Comparison of ENCODE assay signal across 12 cellular contexts in the genomic region with DNA sequence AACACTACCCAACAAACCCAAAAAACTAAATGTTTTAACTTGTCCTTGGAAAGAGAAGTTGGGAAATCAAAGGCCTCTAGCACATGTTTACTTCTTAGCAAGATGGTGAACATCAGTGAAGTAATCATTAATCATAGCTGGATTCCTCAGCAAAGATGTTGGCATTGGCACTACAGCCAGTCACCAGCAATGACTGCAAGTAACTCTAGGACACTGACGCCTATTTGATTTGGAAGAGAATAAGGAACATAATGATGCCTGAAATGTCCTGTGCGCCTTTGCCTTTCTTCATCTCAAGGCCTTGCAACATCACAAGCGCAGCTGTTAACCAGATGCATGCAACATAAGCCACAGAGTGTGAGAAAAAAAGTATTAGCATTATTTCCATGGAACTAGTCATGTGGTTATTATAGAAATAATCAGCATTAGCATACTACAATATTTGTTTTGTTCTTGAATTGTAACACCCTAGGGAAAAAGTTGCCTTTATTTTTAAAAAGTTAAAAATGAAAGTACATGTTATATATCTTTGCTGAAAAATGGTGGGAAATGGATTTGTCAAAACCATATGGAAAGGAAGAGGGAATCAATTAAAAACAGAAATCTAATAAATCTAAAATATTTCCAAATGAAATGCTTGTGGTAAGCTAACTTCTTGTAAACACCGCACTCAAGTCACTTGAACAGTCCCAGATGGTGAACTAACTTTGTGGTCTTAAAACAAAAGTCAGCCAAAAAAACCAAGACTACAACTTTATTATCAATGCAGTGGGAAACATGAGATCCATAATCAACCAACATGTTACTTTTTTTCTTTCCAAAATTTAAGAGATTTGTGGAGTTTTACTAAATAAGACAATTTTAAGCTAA. TPM values are rescaled to one million over a fixed set of nuclear protein-coding genes. Genes with fewer than 3 reads are reported as not detected.
DNase-seq lines count a peak whose midpoint lies in the region; ATAC-seq, FAIRE-seq and TF ChIP-seq lines count a peak whose summit lies in the region.
"Had no signal": no experiment of that assay in that cellular context is flagged by ENCODE, and none has a peak within 500 bp of the region (broad histone marks: within the 10 kb centered on the region; RNA-seq: fewer than 3 reads in every experiment).

No MANE protein-coding gene starts in this region.

- H3K79me1 ChIP-seq in IMR-90 (ENCODE audit: low read depth in 1 of 2, low read length in 2 of 2): no peaks in the 10 kb centered on the region

- H3K9me3 ChIP-seq in IMR-90 (ENCODE audit: control insufficient read depth, insufficient read depth, low read length) (no peaks in the 10 kb centered on the region), HepG2 (ENCODE audit: low read length) (no peaks in the 10 kb centered on the region), tibial nerve (no peaks in the 10 kb centered on the region)
- H3K9me3 ChIP-seq: SJSA1 had no signal

- H3K4me1 ChIP-seq in IMR-90 (ENCODE audit: control insufficient read depth, insufficient read depth, low read length): peaks cover 7% of the 10 kb centered on the region
- H3K4me1 ChIP-seq in HepG2 (ENCODE audit: insufficient read depth, low read length): peaks cover 11% of the 10 kb centered on the region
- peaks cover 0 to 38% (median 9%) of the 10 kb centered on the region in 4 donors for H3K4me1 ChIP-seq in tibial nerve

- no peak overlapping the region for H3K18ac ChIP-seq in IMR-90 (ENCODE audit: low read depth, low read length)

- H3K23ac ChIP-seq in IMR-90 (ENCODE audit: low read depth, low read length): peak overlapping the region; percentile 79

- peak; percentile 92 for DNase-seq in IMR-90
- peak; percentile 97 for DNase-seq in MCF 10A (ENCODE audit: unreplicated experiment)
- no peak for DNase-seq in HepG2 (ENCODE audit: low spot score)
- peak; percentile 72 to 92 for DNase-seq in tibial nerve (ENCODE audit: low spot score in 2 of 2)
- no peak for DNase-seq in 8988T
- no peak for DNase-seq in occipital lobe (lab: John Stamatoyannopoulos, UW)
- DNase-seq in NCI-H1092 (lab: John Stamatoyannopoulos, UW): no peak
- DNase-seq: midbrain; stimulated activated naive CD4-positive, alpha-beta T cell treated with Interleukin-2 at 50 U/mL for 16 hours had no signal

- H2AFZ ChIP-seq in IMR-90 (replicated peaks; ENCODE audit: low read length, poor library complexity) (peak overlapping the region; percentile 40), HepG2 (ENCODE audit: low read length) (no peak overlapping the region)

- peak overlapping the region; percentile 38; the same call in 1 of the 2 replicates for H4K91ac ChIP-seq in IMR-90 (ENCODE audit: insufficient read depth, low read depth, low read length)

- in situ Hi-C loops in IMR-90 (cut with MboI; ENCODE audit: low sequenced_read_pairs): no loop called here
- in situ Hi-C loops in HepG2 (cut with HindIII; ENCODE audit: extremely low pct_ligation_motif_present, low pct_unique_long_range_greater_than_20kb): no loop called here

- H3K27ac ChIP-seq in IMR-90 (ENCODE audit: insufficient read depth, low read length): peak overlapping the region; percentile 40; the same call in 1 of the 2 replicates
- no peak overlapping the region for H3K27ac ChIP-seq in HepG2 (ENCODE audit: extremely low read length, insufficient read depth, low read length)
- peak overlapping the region; percentile 38 to 85 (median 72) for H3K27ac ChIP-seq in tibial nerve
- H3K27ac ChIP-seq: SJSA1 had no signal

- TF ChIP-seq RAD21 in IMR-90 (IDR thresholded peaks at IDR 0.05; ENCODE audit: low read length) (no peak; the same call in 1 of the 2 replicates), HepG2 (CRISPR knock-in tag; IDR thresholded peaks at IDR 0.05) (no peak)

- H3K9me1 ChIP-seq in IMR-90 (ENCODE audit: insufficient read depth, low read length): peaks cover 9% of the 10 kb centered on the region

- H3K27me3 ChIP-seq in IMR-90 (ENCODE audit: control insufficient read depth, insufficient read depth, low read length) (no peaks in the 10 kb centered on the region), HepG2 (ENCODE audit: control insufficient read depth in 1 of 2, insufficient read depth in 2 of 2, low read length in 2 of 2) (no peaks in the 10 kb centered on the region), tibial nerve (no peaks in the 10 kb centered on the region)
- H3K27me3 ChIP-seq: SJSA1 had no signal

- H3K36me3 Mint-ChIP-seq in MCF 10A (ENCODE audit: insufficient read depth, unreplicated experiment): peaks cover 8% of the 10 kb centered on the region

- peak overlapping the region; percentile 50 for H3K4me3 Mint-ChIP-seq in MCF 10A (ENCODE audit: unreplicated experiment)
- H3K4me3 Mint-ChIP-seq: activated naive CD4-positive, alpha-beta T cell treated with anti-CD3 and anti-CD28 coated beads, Interleukin-2, amount 50 U/mL, for 24 hours had no signal

- H2AK9ac ChIP-seq in IMR-90 (replicated peaks; ENCODE audit: low read depth, low read length, poor library complexity): peak overlapping the region; percentile 73

- TF ChIP-seq POLR2A in IMR-90 (IDR thresholded peaks at IDR 0.05; ENCODE audit: low read depth, low read length): no peak
- no peak for TF ChIP-seq POLR2A in HepG2 (IDR thresholded peaks at IDR 0.05; ENCODE audit: insufficient read depth in 1 of 2, low read depth in 2 of 2, low read length in 2 of 2)
- TF ChIP-seq POLR2A in tibial nerve (IDR thresholded peaks at IDR 0.05): no peak

- H3K14ac ChIP-seq in IMR-90 (replicated peaks; ENCODE audit: low read depth, low read length): peak overlapping the region; percentile 46

- peak overlapping the region; percentile 55; the same call in 1 of the 2 replicates for H2BK120ac ChIP-seq in IMR-90 (ENCODE audit: low read depth, low read length)

- POLR2A ChIA-PET in IMR-90 (lab: Charles Lee; ENCODE audit: unreplicated experiment) (interaction anchor here (0.5 kb wide), 1 partner anchor 11 kb away, joined by 3 read pairs; no protein-coding TSS in a partner anchor), MCF 10A (lab: Yijun Ruan, JAX) (interaction anchor here (0.6 to 6.9 kb wide), 44 partner anchors 10 to 730 kb away, joined by 3 to 274 read pairs (median 5); a partner anchor contains a TSS), HepG2 (lab: Yijun Ruan, JAX) (interaction anchor here (1.0 to 1.2 kb wide), 2 partner anchors 613 to 748 kb away, joined by 3 to 4 read pairs; a partner anchor contains a TSS)

- H4K8ac ChIP-seq in IMR-90 (ENCODE audit: low read depth in 2 of 2, low read length in 2 of 2): peak overlapping the region in 1 of 2 experiments; percentile 10; a peak in 1 of 4 replicates

- ATAC-seq in IMR-90 (ENCODE audit: low read depth): peak; percentile 82
- ATAC-seq in HepG2: no peak
- no peak for ATAC-seq in HG03139 (IDR thresholded peaks at IDR 0.05; ENCODE audit: unreplicated experiment)

- intact Hi-C loops in IMR-90 (cut with micrococcal nuclease): loop anchor here (2.0 to 5.0 kb wide), 4 partner anchors 33 to 711 kb away; a partner anchor contains a TSS
- intact Hi-C loops in MCF 10A (cut with micrococcal nuclease): loop anchor here (2.0 to 5.0 kb wide), 3 partner anchors 81 to 681 kb away; no protein-coding TSS in a partner anchor
- intact Hi-C loops in HepG2 (cut with micrococcal nuclease; ENCODE audit: unreplicated experiment): loop anchor here (10.0 kb wide), 1 partner anchor 685 kb away; no protein-coding TSS in a partner anchor

- H3K9me3 Mint-ChIP-seq in MCF 10A (ENCODE audit: unreplicated experiment): no peaks in the 10 kb centered on the region
- H3K9me3 Mint-ChIP-seq: activated naive CD4-positive, alpha-beta T cell treated with anti-CD3 and anti-CD28 coated beads, Interleukin-2, amount 50 U/mL, for 24 hours had no signal

- H3K4me1 Mint-ChIP-seq in MCF 10A (ENCODE audit: insufficient read depth, unreplicated experiment): peaks cover 19% of the 10 kb centered on the region

- no peak overlapping the region for H3K56ac ChIP-seq in IMR-90 (ENCODE audit: extremely low read depth, insufficient read depth, low read length)

- H3K27me3 Mint-ChIP-seq in MCF 10A (ENCODE audit: insufficient read depth, unreplicated experiment): no peaks in the 10 kb centered on the region
- H3K27me3 Mint-ChIP-seq: activated naive CD4-positive, alpha-beta T cell treated with anti-CD3 and anti-CD28 coated beads, Interleukin-2, amount 50 U/mL, for 24 hours had no signal

- no peak overlapping the region for H4K5ac ChIP-seq in IMR-90 (ENCODE audit: low read depth, low read length)

- TF ChIP-seq EP300 in HepG2 (IDR thresholded peaks at IDR 0.05; ENCODE audit: low read depth in 2 of 2, low read length in 2 of 2) (no peak), HepG2 (CRISPR knock-in tag; IDR thresholded peaks at IDR 0.05; ENCODE audit: borderline replicate concordance) (no peak), tibial nerve (IDR thresholded peaks at IDR 0.05) (peak; percentile 98 to 100)

- no peak overlapping the region for H2BK15ac ChIP-seq in IMR-90 (ENCODE audit: low read depth, low read length)

- 13% methylated on average over 1 of the region's 4 CpGs; no CpG with 5 or more reads in 1 of the 2 experiments for WGBS in IMR-90 (ENCODE audit: extremely low coverage in 2 of 2, insufficient read length in 1 of 2), 2 experiments
- WGBS in HepG2 (ENCODE audit: low lambda C conversion rate): 98% methylated on average over 4 of the region's 4 CpGs
- 50 to 57% methylated on average over 4 of the region's 4 CpGs for whole genome bisulfite sequencing in tibial nerve, 2 donors

- peak overlapping the region; percentile 89 for H3K27ac Mint-ChIP-seq in MCF 10A (ENCODE audit: low read depth, unreplicated experiment)
- H3K27ac Mint-ChIP-seq: activated naive CD4-positive, alpha-beta T cell treated with anti-CD3 and anti-CD28 coated beads, Interleukin-2, amount 50 U/mL, for 24 hours had no signal

- CTCF ChIA-PET in IMR-90 (lab: Yijun Ruan, JAX) (interaction anchor here (1.3 to 1.7 kb wide), 2 partner anchors 21 to 55 kb away, joined by 3 to 6 read pairs; no protein-coding TSS in a partner anchor), MCF 10A (lab: Yijun Ruan, JAX) (interaction anchor here (0.5 to 3.6 kb wide), 18 partner anchors 22 to 821 kb away, joined by 3 to 28 read pairs (median 5); a partner anchor contains a TSS), HepG2 (lab: Yijun Ruan, JAX; ENCODE audit: low intra/inter-chr PET ratio, low total read pairs) (interaction anchor here (3.1 kb wide), 1 partner anchor 711 kb away, joined by 25 read pairs; no protein-coding TSS in a partner anchor)

- no peaks in the 10 kb centered on the region for H3K36me3 ChIP-seq in IMR-90 (ENCODE audit: control insufficient read depth, insufficient read depth, low read length)
- 0 out of 5 replicates have a peak, but pooled peaks cover 2% of the 10 kb centered on the region in 2 experiments for H3K36me3 ChIP-seq in HepG2 (replicated peaks in 1 of 2; ENCODE audit: control insufficient read depth in 1 of 2, insufficient read depth in 2 of 2, low read length in 2 of 2)
- peaks cover 0 to 5% (median 0%) of the 10 kb centered on the region in 3 donors for H3K36me3 ChIP-seq in tibial nerve

- 0 out of 2 replicates have a peak overlapping the region, but pooled peaks have one; percentile 8 for H3K4ac ChIP-seq in IMR-90 (ENCODE audit: low read depth, low read length)

- TF ChIP-seq CTCF in IMR-90 (conservative IDR thresholded peaks at IDR 0.05; ENCODE audit: low read depth, low read length) (no peak), MCF 10A (IDR thresholded peaks at IDR 0.05; ENCODE audit: unreplicated experiment) (no peak), HepG2 (CRISPR knock-in tag; IDR thresholded peaks at IDR 0.05) (no peak), tibial nerve (IDR thresholded peaks at IDR 0.05) (peak in 1 of 5 experiments; percentile 23)

- no peaks in the 10 kb centered on the region for H3K79me2 ChIP-seq in HepG2 (ENCODE audit: insufficient read depth, low read length)

- H4K20me1 ChIP-seq in IMR-90 (ENCODE audit: insufficient read depth, low read length) (no peaks in the 10 kb centered on the region), HepG2 (ENCODE audit: insufficient read depth, low read length) (no peaks in the 10 kb centered on the region)

- no peak overlapping the region for H2AK5ac ChIP-seq in IMR-90 (ENCODE audit: low read depth, low read length)

- peak overlapping the region; percentile 72 for H2BK5ac ChIP-seq in IMR-90 (ENCODE audit: low read depth, low read length, poor library complexity, severe bottlenecking)

- dilution Hi-C loops in IMR-90 (cut with HindIII; ENCODE audit: low sequenced_read_pairs, unreplicated experiment): no loop called here

- peak overlapping the region; percentile 6 for H3K4me2 ChIP-seq in IMR-90 (ENCODE audit: low read depth, low read length)
- H3K4me2 ChIP-seq in HepG2 (ENCODE audit: low read depth, low read length): no peak overlapping the region

- H3K4me3 ChIP-seq in IMR-90 (ENCODE audit: insufficient read depth, low read depth, low read length) (no peak overlapping the region), HepG2 (replicated peaks in 1 of 3; ENCODE audit: insufficient read depth in 1 of 3, low read depth in 2 of 3, low read length in 3 of 3) (no peak overlapping the region), tibial nerve (no peak overlapping the region)
- H3K4me3 ChIP-seq: SJSA1 had no signal

- H3K9ac ChIP-seq in IMR-90 (ENCODE audit: low read depth, low read length) (no peak overlapping the region), HepG2 (ENCODE audit: insufficient read depth, low read depth, low read length) (no peak overlapping the region)

- H2BK20ac ChIP-seq in IMR-90 (ENCODE audit: low read depth, low read length): peak overlapping the region; percentile 50; the same call in 1 of the 2 replicates

- BruUV-seq in IMR-90 (replicated peaks; lab: Mats Ljungman, UMichigan) (no TSS peak), MCF 10A (replicated peaks; lab: Mats Ljungman, UMichigan) (TSS peak; percentile 70), HepG2 (replicated peaks; lab: Mats Ljungman, UMichigan) (no TSS peak)

- FAIRE-seq in HepG2 (lab: Jason Lieb, UNC): no peak

RNA-seq across cellular contexts. Expression of a gene that starts 55.6 kb away (rescaled TPM):
- total RNA-seq in IMR-90 (2012; rRNA removed): 21.3 and 22.8 TPM in 2 replicates
- polyA plus RNA-seq in IMR-90 (2012; rRNA removed): 10.5 and 13.5 TPM in 2 replicates
- polyA plus RNA-seq in IMR-90 (2012; cell fraction: cytosol; rRNA removed): 4.3 and 6.3 TPM in 2 replicates
- 9.6 and 26.5 TPM in 2 replicates for polyA plus RNA-seq in IMR-90 (2012; cell fraction: nucleus; rRNA removed; ENCODE audit: low replicate concordance)
- total RNA-seq in MCF 10A (2022): 42.3 and 49.8 TPM in 2 replicates
- total RNA-seq in HepG2 (2016; rRNA removed; fragmentation: Illumina TruSeq; extraction: Trizol): 21.7 and 30.9 TPM in 2 replicates
- total RNA-seq in HepG2 (2016; cell fraction: cytosol; rRNA removed; fragmentation: Illumina TruSeq; extraction: Trizol; ENCODE audit: low read depth): 24.1 and 25.6 TPM in 2 replicates
- 22.9 and 27.4 TPM in 2 replicates for total RNA-seq in HepG2 (2016; cell fraction: insoluble cytoplasmic fraction; rRNA removed; fragmentation: Illumina TruSeq; extraction: Trizol)
- total RNA-seq in HepG2 (2016; cell fraction: membrane; rRNA removed; fragmentation: Illumina TruSeq; extraction: Trizol): 7.3 and 9.1 TPM in 2 replicates
- total RNA-seq in HepG2 (2016; cell fraction: nucleus; rRNA removed; fragmentation: Illumina TruSeq; extraction: Trizol): 51.4 and 56.6 TPM in 2 replicates
- polyA plus RNA-seq in HepG2 (2011; rRNA removed): 11.7 and 12.7 TPM in 2 replicates
- 8.3 and 8.8 TPM in 2 replicates for polyA plus RNA-seq in HepG2 (2011; cell fraction: cytosol; rRNA removed)
- 31.9 and 33.8 TPM in 2 replicates for polyA plus RNA-seq in HepG2 (2011; cell fraction: nucleus; rRNA removed)
- polyA plus RNA-seq in HepG2 (2012): 9.5 and 11.6 TPM in 2 replicates
- polyA plus RNA-seq in HepG2 (2016; cell fraction: cytosol; fragmentation: Illumina TruSeq; extraction: Trizol; ENCODE audit: low read depth): 3.5 and 3.9 TPM in 2 replicates
- polyA plus RNA-seq in HepG2 (2016; cell fraction: insoluble cytoplasmic fraction; fragmentation: Illumina TruSeq; extraction: Trizol; ENCODE audit: low read depth): 16.9 and 20.5 TPM in 2 replicates
- 3.1 and 4.9 TPM in 2 replicates for polyA plus RNA-seq in HepG2 (2016; cell fraction: membrane; fragmentation: Illumina TruSeq; extraction: Trizol; ENCODE audit: low read depth)
- polyA plus RNA-seq in HepG2 (2016; cell fraction: nucleus; fragmentation: Illumina TruSeq; extraction: Trizol; ENCODE audit: insufficient read depth, low read depth): 44.8 and 47.2 TPM in 2 replicates
- polyA minus RNA-seq in HepG2 (2011; rRNA and poly(A)+ RNA removed; ENCODE audit: low replicate concordance): 74.0 and 88.3 TPM in 2 replicates
- polyA minus RNA-seq in HepG2 (2011; cell fraction: cytosol; rRNA and poly(A)+ RNA removed): 16.3 and 16.4 TPM in 2 replicates
- polyA minus RNA-seq in HepG2 (2011; cell fraction: nucleus; rRNA and poly(A)+ RNA removed): 77.4 and 82.3 TPM in 2 replicates
- total RNA-seq in tibial nerve: 10 to 100 TPM; 35.7 to 49.2 (median 47.4) TPM
- total RNA-seq in occipital lobe: 40.9 TPM

Comparison
In these comparisons a context has a peak if more than half of its experiments do, and no peak if none do; other contexts are left out.
1. DNase-seq: peak in IMR-90 (single experiment), MCF 10A (single experiment) and tibial nerve (2 of 2); none in HepG2 (single experiment), 8988T (single experiment), occipital lobe (single experiment) and NCI-H1092 (single experiment).